Comparison of ENCODE assay signal across 11 cellular contexts in genomic region chr10:69458426-69459100, GRCh38. TPM values are rescaled to one million over a fixed set of nuclear protein-coding genes. Genes with fewer than 3 reads are reported as not detected.
DNase-seq lines count a peak whose midpoint lies in the region; ATAC-seq lines count a peak whose summit lies in the region.
"Had no signal": no experiment of that assay in that cellular context is flagged by ENCODE, and none has a peak within 500 bp of the region (broad histone marks: within the 10 kb centered on the region; RNA-seq: fewer than 3 reads in every experiment).

No MANE protein-coding gene starts in this region.

- ATAC-seq in HG02884 (IDR thresholded peaks at IDR 0.05; ENCODE audit: unreplicated experiment) = no peak

- H3K4me3 ChIP-seq in SJCRH30 = no peak overlapping the region

- H3K27me3 ChIP-seq in SJCRH30 = no peaks in the 10 kb centered on the region

- intact Hi-C loops in head of caudate nucleus (cut with DNase I) = no loop called here

- DNase-seq in COLO668 (lab: John Stamatoyannopoulos, UW; ENCODE audit: unreplicated experiment) (peak; percentile 54), SJCRH30 (no peak), head of caudate nucleus (peak in 40 of 42 donors; percentile 42 to 90 (median 75)), renal cortical epithelial cell (ENCODE audit: low read depth) (peak; percentile 54), NCI-H69 (lab: John Stamatoyannopoulos, UW) (no peak), OCI-M1 (lab: John Stamatoyannopoulos, UW) (no peak), NCI-H1417 (lab: John Stamatoyannopoulos, UW) (no peak)
- DNase-seq: activated CD4-positive, CD25-positive, alpha-beta regulatory T cell; IMR-90 had no signal

- 0 out of 2 replicates have a peak overlapping the region, but pooled peaks have one; percentile 14 for H3K27ac ChIP-seq in SJCRH30

- H3K4me1 ChIP-seq in SJCRH30 = peaks cover 2% of the 10 kb centered on the region; the same call in 1 of the 2 replicates

- H3K36me3 ChIP-seq in SJCRH30 = no peaks in the 10 kb centered on the region

- H3K9me3 ChIP-seq in SJCRH30 (replicated peaks) = no peaks in the 10 kb centered on the region

RNA-seq across cellular contexts. Expression of gene TSPAN15, which starts 7.3 kb away (rescaled TPM):
- 12.2 and 13.5 TPM in 2 replicates for total RNA-seq in SJCRH30 (2014; rRNA removed; shearing (Covaris generic))
- 56.6 and 63.0 TPM in 2 replicates for total RNA-seq in renal cortical epithelial cell
- total RNA-seq: IMR-90 had no signal

RNA-seq across cellular contexts. Expression of gene TACR2, which starts 41.8 kb away (rescaled TPM):
- total RNA-seq in SJCRH30 (2014; rRNA removed; shearing (Covaris generic)) = 0.04 TPM in 1 of 2 replicates, not detected in the other
- 0.05 TPM in 1 of 2 replicates, not detected in the other for total RNA-seq in renal cortical epithelial cell
- total RNA-seq: fibroblast of villous mesenchyme, IMR-90 had no signal

Comparison
In these comparisons a context has a peak if more than half of its experiments do, and no peak if none do; other contexts are left out.
1. DNase-seq: peak in COLO668 (single experiment), head of caudate nucleus (40 of 42) and renal cortical epithelial cell (single experiment); none in SJCRH30 (0 of 2), NCI-H69 (single experiment), OCI-M1 (single experiment) and NCI-H1417 (0 of 3).